Comparison of ENCODE assay signal across 11 cellular contexts in the genomic region with DNA sequence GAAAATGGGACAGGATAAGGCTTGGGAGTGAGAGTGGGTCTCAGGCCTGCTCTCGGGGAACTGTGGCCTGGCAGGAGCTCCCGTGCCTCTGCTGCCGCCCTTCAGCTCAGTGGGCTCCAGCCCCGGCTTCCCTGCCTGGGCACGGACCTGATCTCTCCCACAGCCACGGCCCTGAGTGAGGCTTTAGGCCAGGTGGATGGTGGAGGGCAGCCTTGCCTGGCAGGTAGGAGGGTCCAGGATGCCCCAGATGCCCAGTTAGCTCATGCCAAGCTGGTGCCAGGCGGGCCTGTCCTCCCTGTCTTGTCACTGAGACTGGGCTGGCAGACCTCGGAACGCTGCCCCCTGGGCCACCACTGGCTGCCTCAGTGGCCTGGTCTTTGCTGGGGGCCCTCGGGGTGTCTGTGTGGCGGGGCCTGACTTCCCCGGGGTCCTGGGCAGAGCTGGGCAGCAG.
DNase-seq lines count a peak whose midpoint lies in the region; ATAC-seq and TF ChIP-seq lines count a peak whose summit lies in the region.
"Had no signal": no experiment of that assay in that cellular context is flagged by ENCODE, and none has a peak within 500 bp of the region (broad histone marks: within the 10 kb centered on the region; RNA-seq: fewer than 3 reads in every experiment).

No MANE protein-coding gene starts in this region.

- intact Hi-C loops in Right ventricle myocardium inferior (cut with DNase I): loop anchor here (10.0 kb wide), 2 partner anchors 131 to 241 kb away; partner anchors contain the start of gene NKX6-2
- intact Hi-C loops in cardiac septum (cut with DNase I): loop anchor here (10.0 kb wide), 1 partner anchor 111 kb away; no protein-coding TSS in a partner anchor
- intact Hi-C loops in dorsolateral prefrontal cortex (cut with DNase I): loop anchor here (2.0 kb wide), 3 partner anchors 61 to 135 kb away; no protein-coding TSS in a partner anchor
- intact Hi-C loops in lower lobe of right lung (cut with DNase I): no loop called here
- intact Hi-C loops in upper lobe of right lung (cut with DNase I): no loop called here

- H3K36me3 ChIP-seq in lower lobe of right lung: peaks cover 40% of the 10 kb centered on the region
- H3K36me3 ChIP-seq in upper lobe of right lung: peaks cover 24% of the 10 kb centered on the region
- H3K36me3 ChIP-seq: BE2C had no signal

- ATAC-seq in Right ventricle myocardium inferior (no peak), lower lobe of right lung (peak in 1 of 2 donors; percentile 13), upper lobe of right lung (peak; percentile 5)

- TF ChIP-seq CTCF in dorsolateral prefrontal cortex (IDR thresholded peaks at IDR 0.05 in 54 of 56, conservative IDR thresholded peaks at IDR 0.05 in 2 of 56; ENCODE audit: low read depth in 1 of 56, partially characterized antibody in 56 of 56) (no peak), lower lobe of right lung (IDR thresholded peaks at IDR 0.05) (no peak), upper lobe of right lung (IDR thresholded peaks at IDR 0.05) (no peak)

- H3K27me3 ChIP-seq in dorsolateral prefrontal cortex (no peaks in the 10 kb centered on the region), lower lobe of right lung (ENCODE audit: low read depth) (no peaks in the 10 kb centered on the region), upper lobe of right lung (no peaks in the 10 kb centered on the region)
- H3K27me3 ChIP-seq: BE2C had no signal

- peak overlapping the region in 52 of 59 donors; percentile 3 to 100 (median 66) for H3K27ac ChIP-seq in dorsolateral prefrontal cortex
- no peak overlapping the region for H3K27ac ChIP-seq in lower lobe of right lung
- H3K27ac ChIP-seq in upper lobe of right lung: no peak overlapping the region
- H3K27ac ChIP-seq: 22Rv1 had no signal

- H3K9me3 ChIP-seq in lower lobe of right lung: no peaks in the 10 kb centered on the region
- H3K9me3 ChIP-seq in upper lobe of right lung: no peaks in the 10 kb centered on the region
- H3K9me3 ChIP-seq: BE2C, Caco-2 had no signal

- no peaks in the 10 kb centered on the region for H3K4me1 ChIP-seq in lower lobe of right lung
- no peaks in the 10 kb centered on the region for H3K4me1 ChIP-seq in upper lobe of right lung
- H3K4me1 ChIP-seq: Caco-2 had no signal

- no peak overlapping the region for H3K4me3 ChIP-seq in dorsolateral prefrontal cortex
- H3K4me3 ChIP-seq in lower lobe of right lung: no peak overlapping the region
- H3K4me3 ChIP-seq in upper lobe of right lung: no peak overlapping the region

- DNase-seq in Right ventricle myocardium inferior (ENCODE audit: missing footprints) (peak; percentile 40), cardiac septum (ENCODE audit: low spot score) (no peak), dorsolateral prefrontal cortex (peak in 2 of 10 donors; percentile 36 to 41), lower lobe of right lung (peak; percentile 37), upper lobe of right lung (no peak), hepatic stellate cell (ENCODE audit: low spot score) (no peak), AG20443 (ENCODE audit: low spot score) (no peak)
- DNase-seq in activated CD4-positive, CD25-positive, alpha-beta regulatory T cell (lab: John Stamatoyannopoulos, UW): no peak

Comparison
In these comparisons a context has a peak if more than half of its experiments do, and no peak if none do; other contexts are left out.
1. DNase-seq: peak in Right ventricle myocardium inferior (single experiment) and lower lobe of right lung (single experiment); none in cardiac septum (single experiment), upper lobe of right lung (single experiment), hepatic stellate cell (single experiment), AG20443 (single experiment) and activated CD4-positive, CD25-positive, alpha-beta regulatory T cell (0 of 4).
2. H3K27ac ChIP-seq: peak in dorsolateral prefrontal cortex (52 of 59); none in lower lobe of right lung (single experiment) and upper lobe of right lung (single experiment).
3. intact Hi-C loops: an anchor here in Right ventricle myocardium inferior (10.0 kb wide), cardiac septum (10.0 kb wide) and dorsolateral prefrontal cortex (2.0 kb wide); none called in lower lobe of right lung and upper lobe of right lung.